ENCODE assay signal across 38 cellular contexts in the genomic region with DNA sequence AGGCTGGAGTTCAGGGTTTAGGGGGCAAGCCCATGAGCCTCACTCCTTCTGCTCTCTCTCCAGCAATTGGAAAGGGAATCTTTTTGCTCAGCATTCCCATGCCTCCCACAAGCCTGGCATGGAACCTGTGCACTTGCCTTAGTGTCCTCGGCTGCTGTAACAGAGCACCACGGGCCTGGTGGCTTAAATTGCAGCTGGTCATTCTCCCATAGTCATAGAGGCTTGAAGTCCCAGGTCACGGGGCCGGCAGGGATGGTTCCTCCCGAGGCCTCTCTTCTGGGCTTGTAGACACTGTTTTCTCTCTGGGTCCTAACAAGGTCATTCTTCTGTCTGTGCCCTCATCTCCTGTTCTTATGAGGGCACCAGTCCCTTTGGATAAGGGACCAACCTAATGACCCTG. TPM values are rescaled to one million over a fixed set of nuclear protein-coding genes. Genes with fewer than 3 reads are reported as not detected.
"Had no signal": no experiment of that assay in that cellular context is flagged by ENCODE, and none has a peak within 500 bp of the region (broad histone marks: within the 10 kb centered on the region; RNA-seq: fewer than 3 reads in every experiment).

No MANE protein-coding gene starts in this region.

- H3K4me3 ChIP-seq: MG63 had no signal

- H3K27ac ChIP-seq: KMS-11 had no signal

- H3K36me3 ChIP-seq: MG63 had no signal

- H3K9me3 ChIP-seq: MG63 had no signal

- H3K27me3 ChIP-seq: MG63 had no signal

- DNase-seq: Karpas-422, Kasumi-1, MG63, MM.1S, MV-4-11, NCI-H1048, NCI-H1092, NCI-H1092 treated with DMSO at 0.1 percent for 48 hours, NCI-H1105, NCI-H1105 treated with DMSO at 0.1 percent for 48 hours, NCI-H1417, NCI-H1417 treated with DMSO at 0.1 percent for 48 hours, NCI-H1436, NCI-H1436 treated with DMSO at 0.1 percent for 48 hours, NCI-H146, NCI-H1694, NCI-H1694 treated with DMSO at 0.1 percent for 48 hours, NCI-H187, NCI-H187 treated with DMSO at 0.1 percent for 48 hours, NCI-H1930, NCI-H2029, NCI-H2029 treated with DMSO at 0.1 percent for 48 hours, NCI-H2081, NCI-H2081 treated with DMSO at 0.1 percent for 48 hours, NCI-H2107, NCI-H2171, NCI-H2171 treated with DMSO at 0.1 percent for 48 hours, NCI-H2227 treated with DMSO at 0.1 percent for 48 hours, NCI-H226, NCI-H345, NCI-H446, NCI-H446 treated with DMSO at 0.1 percent for 48 hours, NCI-H510A had no signal

RNA-seq across cellular contexts. Expression of a gene that starts 56.2 kb away (rescaled TPM):
- total RNA-seq: LHCN-M2, M059J, MCF 10A, NCI-H460 had no signal

RNA-seq across cellular contexts. Expression of a gene that starts 57.2 kb away (rescaled TPM):
- total RNA-seq: LHCN-M2, M059J, MCF 10A had no signal
